Comparison of ENCODE assay signal across 1 cellular context in the genomic region with DNA sequence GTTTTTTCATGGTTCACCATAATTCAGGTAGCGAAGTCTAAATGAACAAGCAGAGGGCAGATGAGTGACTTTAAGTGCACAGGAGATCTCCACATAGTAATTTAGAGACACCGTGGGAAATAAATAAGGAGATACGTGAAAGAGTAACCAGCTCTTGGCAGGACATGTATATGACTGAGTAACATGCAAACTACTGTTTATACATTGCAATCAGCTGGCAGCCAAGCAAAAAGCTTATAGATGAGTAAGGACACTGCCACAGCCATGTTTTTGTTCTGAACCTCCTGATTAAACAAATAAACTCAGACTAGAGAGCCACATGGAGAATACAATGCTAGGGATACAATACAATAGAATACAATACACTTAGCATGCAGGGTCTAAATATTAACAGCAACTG.
TF ChIP-seq lines count a peak whose summit lies in the region.

No MANE protein-coding gene starts in this region.

TF ChIP-seq in GM23338, 12 proteins besides CTCF, POLR2A, EP300 and RAD21 (continued from another document):
- TF ChIP-seq, protein P1, sequence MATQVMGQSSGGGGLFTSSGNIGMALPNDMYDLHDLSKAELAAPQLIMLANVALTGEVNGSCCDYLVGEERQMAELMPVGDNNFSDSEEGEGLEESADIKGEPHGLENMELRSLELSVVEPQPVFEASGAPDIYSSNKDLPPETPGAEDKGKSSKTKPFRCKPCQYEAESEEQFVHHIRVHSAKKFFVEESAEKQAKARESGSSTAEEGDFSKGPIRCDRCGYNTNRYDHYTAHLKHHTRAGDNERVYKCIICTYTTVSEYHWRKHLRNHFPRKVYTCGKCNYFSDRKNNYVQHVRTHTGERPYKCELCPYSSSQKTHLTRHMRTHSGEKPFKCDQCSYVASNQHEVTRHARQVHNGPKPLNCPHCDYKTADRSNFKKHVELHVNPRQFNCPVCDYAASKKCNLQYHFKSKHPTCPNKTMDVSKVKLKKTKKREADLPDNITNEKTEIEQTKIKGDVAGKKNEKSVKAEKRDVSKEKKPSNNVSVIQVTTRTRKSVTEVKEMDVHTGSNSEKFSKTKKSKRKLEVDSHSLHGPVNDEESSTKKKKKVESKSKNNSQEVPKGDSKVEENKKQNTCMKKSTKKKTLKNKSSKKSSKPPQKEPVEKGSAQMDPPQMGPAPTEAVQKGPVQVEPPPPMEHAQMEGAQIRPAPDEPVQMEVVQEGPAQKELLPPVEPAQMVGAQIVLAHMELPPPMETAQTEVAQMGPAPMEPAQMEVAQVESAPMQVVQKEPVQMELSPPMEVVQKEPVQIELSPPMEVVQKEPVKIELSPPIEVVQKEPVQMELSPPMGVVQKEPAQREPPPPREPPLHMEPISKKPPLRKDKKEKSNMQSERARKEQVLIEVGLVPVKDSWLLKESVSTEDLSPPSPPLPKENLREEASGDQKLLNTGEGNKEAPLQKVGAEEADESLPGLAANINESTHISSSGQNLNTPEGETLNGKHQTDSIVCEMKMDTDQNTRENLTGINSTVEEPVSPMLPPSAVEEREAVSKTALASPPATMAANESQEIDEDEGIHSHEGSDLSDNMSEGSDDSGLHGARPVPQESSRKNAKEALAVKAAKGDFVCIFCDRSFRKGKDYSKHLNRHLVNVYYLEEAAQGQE (IDR thresholded peaks at IDR 0.05; ENCODE audit: unreplicated experiment): no peak
- TF ChIP-seq EZH2phosphoT487 (IDR thresholded peaks at IDR 0.05; ENCODE audit: unreplicated experiment) (no peak), EZH2 (IDR thresholded peaks at IDR 0.05; ENCODE audit: low read depth, unreplicated experiment) (no peak), POLR2AphosphoS5 (IDR thresholded peaks at IDR 0.05; ENCODE audit: low read depth) (no peak)
- TF ChIP-seq, protein P2, sequence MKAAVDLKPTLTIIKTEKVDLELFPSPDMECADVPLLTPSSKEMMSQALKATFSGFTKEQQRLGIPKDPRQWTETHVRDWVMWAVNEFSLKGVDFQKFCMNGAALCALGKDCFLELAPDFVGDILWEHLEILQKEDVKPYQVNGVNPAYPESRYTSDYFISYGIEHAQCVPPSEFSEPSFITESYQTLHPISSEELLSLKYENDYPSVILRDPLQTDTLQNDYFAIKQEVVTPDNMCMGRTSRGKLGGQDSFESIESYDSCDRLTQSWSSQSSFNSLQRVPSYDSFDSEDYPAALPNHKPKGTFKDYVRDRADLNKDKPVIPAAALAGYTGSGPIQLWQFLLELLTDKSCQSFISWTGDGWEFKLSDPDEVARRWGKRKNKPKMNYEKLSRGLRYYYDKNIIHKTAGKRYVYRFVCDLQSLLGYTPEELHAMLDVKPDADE (IDR thresholded peaks at IDR 0.05): no peak
